1 cellular context compared by ENCODE assay signal in the genomic region with DNA sequence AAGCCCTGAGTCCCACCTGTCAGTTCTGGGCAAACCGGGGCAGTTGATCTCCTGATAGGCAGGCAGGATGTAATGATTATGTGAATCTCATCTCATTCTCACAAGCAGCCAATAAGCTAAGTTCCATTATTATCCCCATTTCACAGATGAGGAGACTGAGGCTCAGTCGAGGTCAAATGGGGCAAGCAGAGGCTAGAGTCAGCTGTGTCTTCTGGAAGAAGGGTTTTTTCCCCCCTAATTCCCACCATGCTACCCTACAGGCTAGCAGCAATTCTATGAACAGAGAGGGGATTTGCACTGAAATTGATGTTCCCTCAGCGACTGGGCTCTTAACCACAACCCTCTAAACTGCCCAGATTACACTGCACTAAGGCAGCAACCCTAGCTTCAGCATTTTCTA.
TF ChIP-seq lines count a peak whose summit lies in the region.

No MANE protein-coding gene starts in this region.

TF ChIP-seq in WTC11, 78 proteins besides CTCF, POLR2A, EP300 and RAD21 (continued from another document):
- TF ChIP-seq, protein P1, sequence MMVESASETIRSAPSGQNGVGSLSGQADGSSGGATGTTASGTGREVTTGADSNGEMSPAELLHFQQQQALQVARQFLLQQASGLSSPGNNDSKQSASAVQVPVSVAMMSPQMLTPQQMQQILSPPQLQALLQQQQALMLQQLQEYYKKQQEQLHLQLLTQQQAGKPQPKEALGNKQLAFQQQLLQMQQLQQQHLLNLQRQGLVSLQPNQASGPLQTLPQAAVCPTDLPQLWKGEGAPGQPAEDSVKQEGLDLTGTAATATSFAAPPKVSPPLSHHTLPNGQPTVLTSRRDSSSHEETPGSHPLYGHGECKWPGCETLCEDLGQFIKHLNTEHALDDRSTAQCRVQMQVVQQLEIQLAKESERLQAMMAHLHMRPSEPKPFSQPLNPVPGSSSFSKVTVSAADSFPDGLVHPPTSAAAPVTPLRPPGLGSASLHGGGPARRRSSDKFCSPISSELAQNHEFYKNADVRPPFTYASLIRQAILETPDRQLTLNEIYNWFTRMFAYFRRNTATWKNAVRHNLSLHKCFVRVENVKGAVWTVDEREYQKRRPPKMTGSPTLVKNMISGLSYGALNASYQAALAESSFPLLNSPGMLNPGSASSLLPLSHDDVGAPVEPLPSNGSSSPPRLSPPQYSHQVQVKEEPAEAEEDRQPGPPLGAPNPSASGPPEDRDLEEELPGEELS (CRISPR knock-in tag; IDR thresholded peaks at IDR 0.05), result no peak
- TF ChIP-seq, protein P2, sequence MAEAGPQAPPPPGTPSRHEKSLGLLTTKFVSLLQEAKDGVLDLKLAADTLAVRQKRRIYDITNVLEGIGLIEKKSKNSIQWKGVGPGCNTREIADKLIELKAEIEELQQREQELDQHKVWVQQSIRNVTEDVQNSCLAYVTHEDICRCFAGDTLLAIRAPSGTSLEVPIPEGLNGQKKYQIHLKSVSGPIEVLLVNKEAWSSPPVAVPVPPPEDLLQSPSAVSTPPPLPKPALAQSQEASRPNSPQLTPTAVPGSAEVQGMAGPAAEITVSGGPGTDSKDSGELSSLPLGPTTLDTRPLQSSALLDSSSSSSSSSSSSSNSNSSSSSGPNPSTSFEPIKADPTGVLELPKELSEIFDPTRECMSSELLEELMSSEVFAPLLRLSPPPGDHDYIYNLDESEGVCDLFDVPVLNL (CRISPR knock-in tag; IDR thresholded peaks at IDR 0.05; ENCODE audit: borderline replicate concordance, low read depth), result no peak
- no peak for TF ChIP-seq FOXP1 (CRISPR knock-in tag; IDR thresholded peaks at IDR 0.05; ENCODE audit: borderline replicate concordance)
- TF ChIP-seq, protein P3, sequence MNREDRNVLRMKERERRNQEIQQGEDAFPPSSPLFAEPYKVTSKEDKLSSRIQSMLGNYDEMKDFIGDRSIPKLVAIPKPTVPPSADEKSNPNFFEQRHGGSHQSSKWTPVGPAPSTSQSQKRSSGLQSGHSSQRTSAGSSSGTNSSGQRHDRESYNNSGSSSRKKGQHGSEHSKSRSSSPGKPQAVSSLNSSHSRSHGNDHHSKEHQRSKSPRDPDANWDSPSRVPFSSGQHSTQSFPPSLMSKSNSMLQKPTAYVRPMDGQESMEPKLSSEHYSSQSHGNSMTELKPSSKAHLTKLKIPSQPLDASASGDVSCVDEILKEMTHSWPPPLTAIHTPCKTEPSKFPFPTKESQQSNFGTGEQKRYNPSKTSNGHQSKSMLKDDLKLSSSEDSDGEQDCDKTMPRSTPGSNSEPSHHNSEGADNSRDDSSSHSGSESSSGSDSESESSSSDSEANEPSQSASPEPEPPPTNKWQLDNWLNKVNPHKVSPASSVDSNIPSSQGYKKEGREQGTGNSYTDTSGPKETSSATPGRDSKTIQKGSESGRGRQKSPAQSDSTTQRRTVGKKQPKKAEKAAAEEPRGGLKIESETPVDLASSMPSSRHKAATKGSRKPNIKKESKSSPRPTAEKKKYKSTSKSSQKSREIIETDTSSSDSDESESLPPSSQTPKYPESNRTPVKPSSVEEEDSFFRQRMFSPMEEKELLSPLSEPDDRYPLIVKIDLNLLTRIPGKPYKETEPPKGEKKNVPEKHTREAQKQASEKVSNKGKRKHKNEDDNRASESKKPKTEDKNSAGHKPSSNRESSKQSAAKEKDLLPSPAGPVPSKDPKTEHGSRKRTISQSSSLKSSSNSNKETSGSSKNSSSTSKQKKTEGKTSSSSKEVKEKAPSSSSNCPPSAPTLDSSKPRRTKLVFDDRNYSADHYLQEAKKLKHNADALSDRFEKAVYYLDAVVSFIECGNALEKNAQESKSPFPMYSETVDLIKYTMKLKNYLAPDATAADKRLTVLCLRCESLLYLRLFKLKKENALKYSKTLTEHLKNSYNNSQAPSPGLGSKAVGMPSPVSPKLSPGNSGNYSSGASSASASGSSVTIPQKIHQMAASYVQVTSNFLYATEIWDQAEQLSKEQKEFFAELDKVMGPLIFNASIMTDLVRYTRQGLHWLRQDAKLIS (CRISPR knock-in tag; IDR thresholded peaks at IDR 0.05; ENCODE audit: borderline replicate concordance), result no peak
